15 cellular contexts compared by ENCODE assay signal in genomic region chr12:56130876-56131275, GRCh38. TPM values are rescaled to one million over a fixed set of nuclear protein-coding genes. Genes with fewer than 3 reads are reported as not detected.
DNase-seq lines count a peak whose midpoint lies in the region; ATAC-seq and TF ChIP-seq lines count a peak whose summit lies in the region.
"Had no signal": no experiment of that assay in that cellular context is flagged by ENCODE, and none has a peak within 500 bp of the region (broad histone marks: within the 10 kb centered on the region; RNA-seq: fewer than 3 reads in every experiment).

No MANE protein-coding gene starts in this region.

- peak overlapping the region; percentile 91 for H3K4me3 Mint-ChIP-seq in activated naive CD4-positive, alpha-beta T cell treated with anti-CD3 and anti-CD28 coated beads for 36 hours
- peak overlapping the region; percentile 97 for H3K4me3 Mint-ChIP-seq in activated CD4-positive, alpha-beta memory T cell treated with anti-CD3 and anti-CD28 coated beads, Interleukin-2, amount 10 ng/mL, durations not matched to agents 7 days and 5 days
- peak overlapping the region; percentile 46 for H3K4me3 Mint-ChIP-seq in memory B cell

- H3K27ac Mint-ChIP-seq in activated naive CD4-positive, alpha-beta T cell treated with anti-CD3 and anti-CD28 coated beads for 36 hours: no peak overlapping the region
- peak overlapping the region; percentile 94 for H3K27ac Mint-ChIP-seq in activated CD4-positive, alpha-beta memory T cell treated with anti-CD3 and anti-CD28 coated beads, Interleukin-2, amount 10 ng/mL, durations not matched to agents 7 days and 5 days
- H3K27ac Mint-ChIP-seq in memory B cell: peak overlapping the region; percentile 48

- intact Hi-C loops in activated naive CD4-positive, alpha-beta T cell treated with anti-CD3 and anti-CD28 coated beads for 36 hours (cut with micrococcal nuclease): no loop called here
- intact Hi-C loops in tibial artery (cut with DNase I; ENCODE audit: low total_unique reads): loop anchor here (5.0 kb wide), 1 partner anchor 131 kb away; no protein-coding TSS in a partner anchor
- intact Hi-C loops in lower lobe of right lung (cut with DNase I): no loop called here

- peaks cover 46 to 57% (median 53%) of the 10 kb centered on the region in 3 donors for H3K36me3 ChIP-seq in tibial artery
- peaks cover 58% of the 10 kb centered on the region for H3K36me3 ChIP-seq in lower lobe of right lung

- peaks cover 9 to 32% (median 24%) of the 10 kb centered on the region in 4 donors for H3K4me1 ChIP-seq in tibial artery
- peaks cover 33% of the 10 kb centered on the region for H3K4me1 ChIP-seq in lower lobe of right lung

- ATAC-seq in memory B cell (ENCODE audit: low read depth) (no peak), lower lobe of right lung (no peak)
- ATAC-seq: left lobe of liver had no signal

- peaks cover 59% of the 10 kb centered on the region for H3K4me1 Mint-ChIP-seq in activated naive CD4-positive, alpha-beta T cell treated with anti-CD3 and anti-CD28 coated beads for 36 hours (ENCODE audit: low read depth)
- H3K4me1 Mint-ChIP-seq in activated CD4-positive, alpha-beta memory T cell treated with anti-CD3 and anti-CD28 coated beads, Interleukin-2, amount 10 ng/mL, durations not matched to agents 7 days and 5 days: peaks cover 69% of the 10 kb centered on the region
- peaks cover 34% of the 10 kb centered on the region for H3K4me1 Mint-ChIP-seq in memory B cell

- H3K27me3 Mint-ChIP-seq in activated naive CD4-positive, alpha-beta T cell treated with anti-CD3 and anti-CD28 coated beads for 36 hours (ENCODE audit: low read depth): no peaks in the 10 kb centered on the region
- no peaks in the 10 kb centered on the region for H3K27me3 Mint-ChIP-seq in activated CD4-positive, alpha-beta memory T cell treated with anti-CD3 and anti-CD28 coated beads, Interleukin-2, amount 10 ng/mL, durations not matched to agents 7 days and 5 days
- no peaks in the 10 kb centered on the region for H3K27me3 Mint-ChIP-seq in memory B cell

- POLR2A ChIA-PET in activated CD4-positive, alpha-beta memory T cell treated with anti-CD3 and anti-CD28 coated beads, Interleukin-2, amount 10 ng/mL, durations not matched to agents 7 days and 5 days (lab: Charles Lee): interaction anchor here (1.3 to 11.6 kb wide), 6 partner anchors 8 to 31 kb away, joined by 4 to 178 read pairs (median 48); partner anchors contain the start of genes MYL6, MYL6B, RPL41 and ZC3H10

- CTCF ChIA-PET in activated naive CD4-positive, alpha-beta T cell treated with anti-CD3 and anti-CD28 coated beads for 36 hours (lab: Charles Lee): interaction anchor here (0.9 kb wide), 1 partner anchor 23 kb away, joined by 3 read pairs; no protein-coding TSS in a partner anchor
- CTCF ChIA-PET in activated CD4-positive, alpha-beta memory T cell treated with anti-CD3 and anti-CD28 coated beads, Interleukin-2, amount 10 ng/mL, durations not matched to agents 7 days and 5 days (lab: Charles Lee): interaction anchor here (15.1 kb wide), 1 partner anchor 58 kb away, joined by 271 read pairs; the partner anchor contains the start of gene SMARCC2

- DNase-seq in activated naive CD4-positive, alpha-beta T cell treated with anti-CD3 and anti-CD28 coated beads for 36 hours: no peak
- DNase-seq in activated naive CD4-positive, alpha-beta T cell treated with anti-CD3 and anti-CD28 coated beads, Interleukin-2, amount 50 U/mL, for 16 hours: no peak
- DNase-seq in activated CD4-positive, alpha-beta memory T cell treated with anti-CD3 and anti-CD28 coated beads, Interleukin-2, amount 10 ng/mL, durations not matched to agents 7 days and 5 days: no peak
- DNase-seq in memory B cell (ENCODE audit: low spot score in 2 of 2): no peak
- no peak for DNase-seq in tibial artery
- no peak for DNase-seq in lower lobe of right lung
- no peak for DNase-seq in NCI-H526 (lab: John Stamatoyannopoulos, UW)
- no peak for DNase-seq in midbrain (lab: John Stamatoyannopoulos, UW)
- DNase-seq: DND-41; hippocampal formation; NCI-H1417; NCI-H524 treated with DMSO at 0.1 percent for 48 hours; stimulated activated CD4-positive, alpha-beta T cell treated with anti-CD3 and anti-CD28 coated beads, Interleukin-12 subunit alpha, Interleukin-12 subunit beta, amount 100 ng/mL, for 4 hours had no signal

- H3K9me3 Mint-ChIP-seq in activated naive CD4-positive, alpha-beta T cell treated with anti-CD3 and anti-CD28 coated beads for 36 hours: no peaks in the 10 kb centered on the region
- H3K9me3 Mint-ChIP-seq in activated CD4-positive, alpha-beta memory T cell treated with anti-CD3 and anti-CD28 coated beads, Interleukin-2, amount 10 ng/mL, durations not matched to agents 7 days and 5 days: peaks cover 5% of the 10 kb centered on the region
- H3K9me3 Mint-ChIP-seq in memory B cell: no peaks in the 10 kb centered on the region

- H3K9me3 ChIP-seq in tibial artery (no peaks in the 10 kb centered on the region), lower lobe of right lung (no peaks in the 10 kb centered on the region)
- H3K9me3 ChIP-seq: vagina had no signal

- no peak overlapping the region for H3K4me3 ChIP-seq in tibial artery
- H3K4me3 ChIP-seq in lower lobe of right lung: no peak overlapping the region

- no peak for TF ChIP-seq CTCF in tibial artery (IDR thresholded peaks at IDR 0.05)
- no peak for TF ChIP-seq CTCF in lower lobe of right lung (IDR thresholded peaks at IDR 0.05)

- H3K27me3 ChIP-seq in tibial artery: no peaks in the 10 kb centered on the region
- no peaks in the 10 kb centered on the region for H3K27me3 ChIP-seq in lower lobe of right lung (ENCODE audit: low read depth)
- H3K27me3 ChIP-seq: vagina had no signal

- H3K27ac ChIP-seq in tibial artery (peak overlapping the region; percentile 95 to 99), lower lobe of right lung (no peak overlapping the region)

- H3K36me3 Mint-ChIP-seq in activated naive CD4-positive, alpha-beta T cell treated with anti-CD3 and anti-CD28 coated beads for 36 hours (ENCODE audit: low read depth): peaks cover 40% of the 10 kb centered on the region
- H3K36me3 Mint-ChIP-seq in activated CD4-positive, alpha-beta memory T cell treated with anti-CD3 and anti-CD28 coated beads, Interleukin-2, amount 10 ng/mL, durations not matched to agents 7 days and 5 days (ENCODE audit: low read depth): peaks cover 68% of the 10 kb centered on the region
- peaks cover 29% of the 10 kb centered on the region for H3K36me3 Mint-ChIP-seq in memory B cell

RNA-seq across cellular contexts. Expression of gene ESYT1, which starts 2.8 kb away (rescaled TPM):
- total RNA-seq in activated naive CD4-positive, alpha-beta T cell treated with anti-CD3 and anti-CD28 coated beads for 36 hours: 10 to 100 TPM; 87.4 to 88.9 TPM
- total RNA-seq in activated CD4-positive, alpha-beta memory T cell treated with anti-CD3 and anti-CD28 coated beads, Interleukin-2, amount 10 ng/mL, durations not matched to agents 7 days and 5 days: 100 to 1,000 TPM; 266 to 279 TPM
- 114 TPM for total RNA-seq in lower lobe of right lung

RNA-seq across cellular contexts. Expression of gene ZC3H10, which starts 12.8 kb away (rescaled TPM):
- total RNA-seq in activated naive CD4-positive, alpha-beta T cell treated with anti-CD3 and anti-CD28 coated beads for 36 hours: 1 to 10 TPM; 6.4 to 6.6 TPM
- total RNA-seq in activated CD4-positive, alpha-beta memory T cell treated with anti-CD3 and anti-CD28 coated beads, Interleukin-2, amount 10 ng/mL, durations not matched to agents 7 days and 5 days: 10 to 100 TPM in 1 of 2 experiments, 1 to 10 TPM in 1; 8.0 to 10.3 TPM
- total RNA-seq in lower lobe of right lung: 12.5 TPM

RNA-seq across cellular contexts. Expression of gene RPL41, which starts 14.4 kb away (rescaled TPM):
- 1,000 to 10,000 TPM; 5,971 to 6,299 TPM for total RNA-seq in activated naive CD4-positive, alpha-beta T cell treated with anti-CD3 and anti-CD28 coated beads for 36 hours
- total RNA-seq in activated CD4-positive, alpha-beta memory T cell treated with anti-CD3 and anti-CD28 coated beads, Interleukin-2, amount 10 ng/mL, durations not matched to agents 7 days and 5 days: 1,000 to 10,000 TPM; 3,981 to 4,002 TPM
- total RNA-seq in lower lobe of right lung: 2,837 TPM

RNA-seq across cellular contexts. Expression of gene MYL6B, which starts 21.5 kb away (rescaled TPM):
- 10 to 100 TPM; 49.2 to 57.5 TPM for total RNA-seq in activated naive CD4-positive, alpha-beta T cell treated with anti-CD3 and anti-CD28 coated beads for 36 hours
- total RNA-seq in activated CD4-positive, alpha-beta memory T cell treated with anti-CD3 and anti-CD28 coated beads, Interleukin-2, amount 10 ng/mL, durations not matched to agents 7 days and 5 days: 10 to 100 TPM; 60.4 to 63.2 TPM
- total RNA-seq in lower lobe of right lung: 21.4 TPM

RNA-seq across cellular contexts. Expression of gene PA2G4, which starts 26.5 kb away (rescaled TPM):
- 100 to 1,000 TPM; 398 to 411 TPM for total RNA-seq in activated naive CD4-positive, alpha-beta T cell treated with anti-CD3 and anti-CD28 coated beads for 36 hours
- 100 to 1,000 TPM; 242 to 243 TPM for total RNA-seq in activated CD4-positive, alpha-beta memory T cell treated with anti-CD3 and anti-CD28 coated beads, Interleukin-2, amount 10 ng/mL, durations not matched to agents 7 days and 5 days
- 69.4 TPM for total RNA-seq in lower lobe of right lung

Comparison
In these comparisons a context has a peak if more than half of its experiments do, and no peak if none do; other contexts are left out.
1. H3K4me3 Mint-ChIP-seq: peak in every context shown above with its lines; median percentile 97 in activated CD4-positive, alpha-beta memory T cell treated with anti-CD3 and anti-CD28 coated beads, Interleukin-2, amount 10 ng/mL, durations not matched to agents 7 days and 5 days; 91 in activated naive CD4-positive, alpha-beta T cell treated with anti-CD3 and anti-CD28 coated beads for 36 hours; 46 in memory B cell.